Comparison of ENCODE assay signal across 13 cellular contexts in genomic region chr16:85917012-85917411, GRCh38. TPM values are rescaled to one million over a fixed set of nuclear protein-coding genes. Genes with fewer than 3 reads are reported as not detected.
A peak's percentile ranks its signal among the peaks of the same experiment; 100 is the strongest.
DNase-seq lines count a peak whose midpoint lies in the region; ATAC-seq, FAIRE-seq and TF ChIP-seq lines count a peak whose summit lies in the region.
"Had no signal": no experiment of that assay in that cellular context is flagged by ENCODE, and none has a peak within 500 bp of the region (broad histone marks: within the 10 kb centered on the region; RNA-seq: fewer than 3 reads in every experiment).

No MANE protein-coding gene starts in this region.

- H3K4me2 ChIP-seq in DND-41 (ENCODE audit: insufficient read depth, low read length) = no peak overlapping the region
- H3K4me2 ChIP-seq in K562 (ENCODE audit: insufficient read depth, low read length) = no peak overlapping the region

- H2AFZ ChIP-seq in DND-41 (ENCODE audit: low read depth, low read length) (no peak overlapping the region), K562 (ENCODE audit: low read depth, low read length) (no peak overlapping the region)
- H2AFZ ChIP-seq: GM23248 had no signal

- no peaks in the 10 kb centered on the region for H3K9me1 ChIP-seq in K562 (ENCODE audit: control insufficient read depth, insufficient read depth, low read length)

- DNase-seq in DND-41 = peak; percentile 12
- DNase-seq in K562 (ENCODE audit: extremely low read depth in 1 of 4, low spot score in 3 of 4) = peak in 2 of 4 experiments; percentile 20 to 23
- no peak for DNase-seq in natural killer cell
- no peak for DNase-seq in stimulated activated CD4-positive, alpha-beta T cell treated with anti-CD3 and anti-CD28 coated beads, Interleukin-4, amount 100 ng/mL, for 24 hours
- DNase-seq in GM19238 (ENCODE audit: insufficient read length, low spot score) = no peak
- DNase-seq in DMS153 (lab: John Stamatoyannopoulos, UW) = no peak
- DNase-seq: CD4-positive, CD25-positive, alpha-beta regulatory T cell; GM23248; NCI-H446 treated with DMSO at 0.1 percent for 48 hours; T-helper 9 cell had no signal

- WGBS in K562 (ENCODE audit: insufficient coverage, low coverage, missing lambda C conversion rate) = 15% methylated on average over 6 of the region's 6 CpGs

- TF ChIP-seq POLR2A in K562 (conservative IDR thresholded peaks at IDR 0.05) = no peak

- H3K4me3 Mint-ChIP-seq in natural killer cell = peak overlapping the region; percentile 31
- H3K4me3 Mint-ChIP-seq: CD4-positive, CD25-positive, alpha-beta regulatory T cell had no signal

- no TSS peak for BruUV-seq in K562 (replicated peaks; lab: Mats Ljungman, UMichigan)

- H3K4me1 ChIP-seq in DND-41 (ENCODE audit: insufficient read depth, low read length) (no peaks in the 10 kb centered on the region), HEK293 (ENCODE audit: control insufficient read depth, insufficient read depth, low read length) (no peaks in the 10 kb centered on the region), K562 (replicated peaks in 1 of 2; ENCODE audit: control insufficient read depth in 2 of 2, insufficient read depth in 2 of 2, low read length in 2 of 2) (peaks cover 4 to 19% of the 10 kb centered on the region in 2 experiments; a peak in 3 of 5 replicates)

- no peaks in the 10 kb centered on the region for H3K27me3 Mint-ChIP-seq in natural killer cell (ENCODE audit: low read depth in 2 of 2)
- H3K27me3 Mint-ChIP-seq: CD4-positive, CD25-positive, alpha-beta regulatory T cell had no signal

- no peak overlapping the region for H3K9ac ChIP-seq in DND-41 (ENCODE audit: low read depth, low read length)
- no peak overlapping the region for H3K9ac ChIP-seq in K562 (ENCODE audit: insufficient read depth in 1 of 2, low read depth in 2 of 2, low read length in 2 of 2)
- H3K9ac ChIP-seq: GM23248 had no signal

- ATAC-seq in DND-41 (ENCODE audit: insufficient read depth, low read depth) = no peak
- ATAC-seq in K562 = no peak
- no peak for ATAC-seq in natural killer cell
- ATAC-seq in GM21390 (IDR thresholded peaks at IDR 0.05; ENCODE audit: unreplicated experiment) = no peak

- CTCF ChIA-PET in HEK293 (lab: Yijun Ruan, JAX) (interaction anchor here (0.7 to 1.5 kb wide), 5 partner anchors 9 to 106 kb away, joined by 3 to 5 read pairs (median 4); no protein-coding TSS in a partner anchor), K562 (lab: Yijun Ruan, JAX; ENCODE audit: low intra/inter-chr PET ratio) (no interaction called here)

- in situ Hi-C loops in K562 (cut with MboI) = no loop called here

- peak; percentile 49 for TF ChIP-seq CTCF in DND-41 (IDR thresholded peaks at IDR 0.05; ENCODE audit: borderline replicate concordance, extremely low read depth, low read length, poor library complexity, severe bottlenecking)
- TF ChIP-seq CTCF in HEK293 (tag by site-specific recombination; IDR thresholded peaks at IDR 0.05) = peak; percentile 38
- peak in 1 of 3 experiments; percentile 48; a peak in 2 of 6 replicates for TF ChIP-seq CTCF in K562 (IDR thresholded peaks at IDR 0.05 in 2 of 3, conservative IDR thresholded peaks at IDR 0.05 in 1 of 3; ENCODE audit: insufficient read depth in 2 of 3, low read depth in 1 of 3, low read length in 3 of 3)
- no peak for TF ChIP-seq CTCF in natural killer cell (IDR thresholded peaks at IDR 0.05)

- peaks cover 63 to 71% of the 10 kb centered on the region in 2 donors for H3K4me1 Mint-ChIP-seq in natural killer cell
- H3K4me1 Mint-ChIP-seq: CD4-positive, CD25-positive, alpha-beta regulatory T cell had no signal

- H3K27ac ChIP-seq in DND-41 (ENCODE audit: low read length) = no peak overlapping the region
- no peak overlapping the region for H3K27ac ChIP-seq in HEK293 (ENCODE audit: extremely low read depth, low read depth, low read length)
- H3K27ac ChIP-seq in K562 (ENCODE audit: extremely low read depth, low read depth, low read length) = no peak overlapping the region
- H3K27ac ChIP-seq: GM23248, right atrium auricular region had no signal

- H3K36me3 ChIP-seq in DND-41 (ENCODE audit: insufficient read depth, low read length) (no peaks in the 10 kb centered on the region), HEK293 (ENCODE audit: control insufficient read depth in 2 of 2, insufficient read depth in 1 of 2, low read length in 2 of 2) (peaks cover 0 to 46% of the 10 kb centered on the region in 2 experiments; a peak in 1 of 3 replicates), K562 (ENCODE audit: control insufficient read depth, insufficient read depth, low read length) (no peaks in the 10 kb centered on the region)
- H3K36me3 ChIP-seq: right atrium auricular region had no signal

- H3K9me3 Mint-ChIP-seq in natural killer cell = no peaks in the 10 kb centered on the region

- H3K9me3 ChIP-seq in DND-41 (ENCODE audit: insufficient read depth, low read length, severe bottlenecking) (no peaks in the 10 kb centered on the region), HEK293 (ENCODE audit: control insufficient read depth, insufficient read depth, low read depth, low read length) (no peaks in the 10 kb centered on the region), K562 (replicated peaks; ENCODE audit: control insufficient read depth, insufficient read depth, low read depth, low read length) (no peaks in the 10 kb centered on the region)
- H3K9me3 ChIP-seq: right atrium auricular region had no signal

- peaks cover 15% of the 10 kb centered on the region for H3K36me3 Mint-ChIP-seq in natural killer cell

- intact Hi-C loops in K562 (cut with micrococcal nuclease) = no loop called here
- intact Hi-C loops in natural killer cell (cut with micrococcal nuclease) = loop anchor here (2.0 kb wide), 1 partner anchor 18 kb away; no protein-coding TSS in a partner anchor

- H3K4me3 ChIP-seq in DND-41 (ENCODE audit: low read depth in 1 of 2, low read length in 2 of 2) = no peak overlapping the region
- H3K4me3 ChIP-seq in HEK293 (ENCODE audit: low read depth, low read length) = no peak overlapping the region
- H3K4me3 ChIP-seq in K562 = no peak overlapping the region
- H3K4me3 ChIP-seq: GM23248, right atrium auricular region had no signal

- no peak for TF ChIP-seq EP300 in K562 (IDR thresholded peaks at IDR 0.05; ENCODE audit: low read length)

- TF ChIP-seq RAD21 in K562 (CRISPR knock-in tag; conservative IDR thresholded peaks at IDR 0.05 in 1 of 2, IDR thresholded peaks at IDR 0.05 in 1 of 2) = no peak

- H3K27me3 ChIP-seq in DND-41 (ENCODE audit: insufficient read depth, low read length, poor library complexity) (peaks cover 2% of the 10 kb centered on the region), K562 (ENCODE audit: control insufficient read depth in 2 of 2, insufficient read depth in 2 of 2, low read length in 2 of 2) (peaks cover 49 to 86% of the 10 kb centered on the region in 2 experiments)
- H3K27me3 ChIP-seq: right atrium auricular region had no signal

- peak overlapping the region; percentile 80 to 89 for H3K27ac Mint-ChIP-seq in natural killer cell
- H3K27ac Mint-ChIP-seq: CD4-positive, CD25-positive, alpha-beta regulatory T cell had no signal

- POLR2A ChIA-PET in HEK293 (lab: Yijun Ruan, JAX) = no interaction called here
- POLR2A ChIA-PET in K562 (lab: Yijun Ruan, JAX) = interaction anchor here (2.1 kb wide), 1 partner anchor 13 kb away, joined by 8 read pairs; no protein-coding TSS in a partner anchor

- no peak for FAIRE-seq in K562 (lab: Jason Lieb, UNC)

- H3K79me2 ChIP-seq in DND-41 (ENCODE audit: insufficient read depth, low read length) = no peaks in the 10 kb centered on the region
- no peaks in the 10 kb centered on the region for H3K79me2 ChIP-seq in K562 (ENCODE audit: control insufficient read depth, insufficient read depth, low read length)

- H4K20me1 ChIP-seq in DND-41 (ENCODE audit: insufficient read depth, low read length) = 0 out of 2 replicates have a peak, but pooled peaks cover 3% of the 10 kb centered on the region
- peaks cover 4% of the 10 kb centered on the region for H4K20me1 ChIP-seq in K562 (replicated peaks; ENCODE audit: control insufficient read depth, insufficient read depth, low read length)

TF ChIP-seq in K562, 482 proteins besides CTCF, POLR2A, EP300 and RAD21 (continues in another document):
- TF ChIP-seq SMAD3 (CRISPR knock-in tag; conservative IDR thresholded peaks at IDR 0.05) = no peak
- TF ChIP-seq, protein P1, sequence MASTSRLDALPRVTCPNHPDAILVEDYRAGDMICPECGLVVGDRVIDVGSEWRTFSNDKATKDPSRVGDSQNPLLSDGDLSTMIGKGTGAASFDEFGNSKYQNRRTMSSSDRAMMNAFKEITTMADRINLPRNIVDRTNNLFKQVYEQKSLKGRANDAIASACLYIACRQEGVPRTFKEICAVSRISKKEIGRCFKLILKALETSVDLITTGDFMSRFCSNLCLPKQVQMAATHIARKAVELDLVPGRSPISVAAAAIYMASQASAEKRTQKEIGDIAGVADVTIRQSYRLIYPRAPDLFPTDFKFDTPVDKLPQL (IDR thresholded peaks at IDR 0.05; ENCODE audit: extremely low read depth, insufficient read length) = no peak
- peak; percentile 83 for TF ChIP-seq CHD4 (IDR thresholded peaks at IDR 0.05; ENCODE audit: insufficient read depth, insufficient replicate concordance, low read depth, low read length, poor library complexity, severe bottlenecking)
- TF ChIP-seq ZSCAN29 (IDR thresholded peaks at IDR 0.05) = no peak

RNA-seq across cellular contexts. Expression of gene IRF8, which starts 18.1 kb away (rescaled TPM):
- not detected in 2 replicates for total RNA-seq in K562 (2011; cell fraction: chromatin; rRNA removed; ENCODE audit: low replicate concordance)
- total RNA-seq in K562 (2011; cell fraction: nucleolus; rRNA removed) = not detected in 2 replicates
- total RNA-seq in K562 (2011; cell fraction: nucleoplasm; rRNA removed) = not detected in 2 replicates
- total RNA-seq in K562 (2014; rRNA removed) = not detected in 2 replicates
- total RNA-seq in K562 (2014; rRNA removed; fragmentation: Illumina TruSeq; extraction: Trizol) = not detected in 2 replicates
- total RNA-seq in K562 (2015; rRNA removed; fragmentation: Illumina TruSeq; extraction: Trizol) = not detected in 2 replicates
- total RNA-seq in K562 (2021) = 0.65 and 0.98 TPM in 2 replicates
- polyA plus RNA-seq in K562 (2011; rRNA removed) = not detected in 2 replicates
- not detected in 2 replicates for polyA plus RNA-seq in K562 (2011; cell fraction: cytosol; rRNA removed)
- polyA plus RNA-seq in K562 (2011; cell fraction: nucleus; rRNA removed) = not detected in 2 replicates
- polyA plus RNA-seq in K562 (2012) = not detected in 2 replicates
- 0.07 TPM in 1 of 2 replicates, not detected in the other for polyA plus RNA-seq in K562 (2014; fragmentation: Illumina TruSeq; extraction: Trizol)
- not detected for polyA plus RNA-seq in K562 (2014; fragmentation: Nextera tagmentation; extraction: Ambion mirVana)
- polyA plus RNA-seq in K562 (2014; rRNA removed) = 0.01 and 0.03 TPM in 2 replicates
- polyA minus RNA-seq in K562 (2011; rRNA and poly(A)+ RNA removed) = not detected in 2 replicates
- not detected in 2 replicates for polyA minus RNA-seq in K562 (2011; cell fraction: cytosol; rRNA and poly(A)+ RNA removed)
- polyA minus RNA-seq in K562 (2011; cell fraction: nucleus; rRNA and poly(A)+ RNA removed) = not detected in 2 replicates
- 100 to 1,000 TPM; 101 to 167 (median 122) TPM for total RNA-seq in natural killer cell
- total RNA-seq: GM23248 had no signal

Comparison
In these comparisons a context has a peak if more than half of its experiments do, and no peak if none do; other contexts are left out.
1. RNA of gene IRF8, which starts 18.1 kb away (total RNA-seq): 101 to 167 TPM in natural killer cell; 0.65 to 0.98 TPM in K562; every median in the first group is over 10 times any median in the second.